9 cellular contexts compared by ENCODE assay signal in genomic region chr1:64505944-64506658, GRCh38. TPM values are rescaled to one million over a fixed set of nuclear protein-coding genes. Genes with fewer than 3 reads are reported as not detected.
A peak's percentile ranks its signal among the peaks of the same experiment; 100 is the strongest.
DNase-seq lines count a peak whose midpoint lies in the region; ATAC-seq, FAIRE-seq and TF ChIP-seq lines count a peak whose summit lies in the region.
"Had no signal": no experiment of that assay in that cellular context is flagged by ENCODE, and none has a peak within 500 bp of the region (broad histone marks: within the 10 kb centered on the region; RNA-seq: fewer than 3 reads in every experiment).

No MANE protein-coding gene starts in this region.

- H4K20me1 ChIP-seq in H1 (replicated peaks in 1 of 2; ENCODE audit: control insufficient read depth in 1 of 2, insufficient read depth in 2 of 2, low read length in 2 of 2), result peaks cover 30 to 37% of the 10 kb centered on the region in 2 experiments

- CTCF ChIA-PET in H1 (lab: Charles Lee; ENCODE audit: partially characterized antibody), result interaction anchor here (0.6 to 1.1 kb wide), 2 partner anchors 10 to 289 kb away, joined by 3 to 4 read pairs; no protein-coding TSS in a partner anchor

- TF ChIP-seq POLR2A in H1 (IDR thresholded peaks at IDR 0.05; ENCODE audit: control extremely low read depth in 1 of 2, low read depth in 2 of 2, low read length in 2 of 2), result no peak

- 27% methylated on average over 15 of the region's 15 CpGs; no CpG with 5 or more reads in 1 of the 2 experiments for WGBS in H1 (ENCODE audit: extremely low coverage in 1 of 2, insufficient coverage in 1 of 2, insufficient read length in 1 of 2, insufficient replicate concordance in 2 of 2, low coverage in 1 of 2, low lambda C conversion rate in 2 of 2, missing lambda C conversion rate in 1 of 2), 2 experiments

- no peak overlapping the region for H3K4ac ChIP-seq in H1 (replicated peaks; ENCODE audit: insufficient read length, low read depth, low read length)

- peaks cover 0 to 4% (median 2%) of the 10 kb centered on the region in 4 experiments; a peak in 2 of 8 replicates for H3K36me3 ChIP-seq in H1 (ENCODE audit: control insufficient read depth in 2 of 4, insufficient read depth in 4 of 4, low read length in 3 of 4)

- H3K36me3 Mint-ChIP-seq in T-helper 2 cell treated with Interferon-gamma antibody and Interleukin-4, amounts not matched to agents 5 μg/mL and 100 μg/mL, for 36 hours (ENCODE audit: low read depth), result no peaks in the 10 kb centered on the region
- no peaks in the 10 kb centered on the region for H3K36me3 Mint-ChIP-seq in nephron (ENCODE audit: low read depth)

- H3K9me3 Mint-ChIP-seq in T-helper 2 cell treated with Interferon-gamma antibody and Interleukin-4, amounts not matched to agents 5 μg/mL and 100 μg/mL, for 36 hours, result no peaks in the 10 kb centered on the region
- no peaks in the 10 kb centered on the region for H3K9me3 Mint-ChIP-seq in nephron

- peak overlapping the region; percentile 23 to 53 (median 43) for H3K4me3 ChIP-seq in H1 (ENCODE audit: extremely low read depth in 1 of 4, insufficient read depth in 2 of 4, low read depth in 3 of 4, low read length in 4 of 4)

- H3K56ac ChIP-seq in H1 (replicated peaks; ENCODE audit: insufficient read length, low read depth, low read length), result no peak overlapping the region

- peak overlapping the region in 1 of 4 experiments; percentile 32; a peak in 2 of 7 replicates for H3K9ac ChIP-seq in H1 (replicated peaks in 1 of 4; ENCODE audit: extremely low read depth in 1 of 4, low read depth in 3 of 4, low read length in 3 of 4)

- peak overlapping the region; percentile 64; the same call in 1 of the 2 replicates for H3K18ac ChIP-seq in H1 (ENCODE audit: extremely low read depth, low read length)

- no peak overlapping the region for H2BK5ac ChIP-seq in H1 (ENCODE audit: low read depth, low read length)

- POLR2A ChIA-PET in H1 (lab: Charles Lee; ENCODE audit: partially characterized antibody), result interaction anchor here (0.8 to 1.0 kb wide), 2 partner anchors 33 to 35 kb away, joined by 3 to 4 read pairs; no protein-coding TSS in a partner anchor

- no peak for ATAC-seq in HG03520 (IDR thresholded peaks at IDR 0.05; ENCODE audit: unreplicated experiment)
- no peak for ATAC-seq in GM19455 (IDR thresholded peaks at IDR 0.05; ENCODE audit: unreplicated experiment)

- peaks cover 17 to 33% (median 28%) of the 10 kb centered on the region in 4 experiments for H3K4me1 ChIP-seq in H1 (replicated peaks in 1 of 4; ENCODE audit: control insufficient read depth in 3 of 4, insufficient read depth in 4 of 4, low read length in 3 of 4)

- H4K91ac ChIP-seq in H1 (replicated peaks; ENCODE audit: insufficient read length, low read length), result peak overlapping the region; percentile 71

- H3K27ac ChIP-seq in H1 (ENCODE audit: low read depth, low read length), result no peak overlapping the region
- H3K27ac ChIP-seq: C4-2B had no signal

- no peak overlapping the region; the same call in 1 of the 2 replicates for H2BK15ac ChIP-seq in H1 (ENCODE audit: low read length)

- peaks cover 12% of the 10 kb centered on the region for H3K4me1 Mint-ChIP-seq in T-helper 2 cell treated with Interferon-gamma antibody and Interleukin-4, amounts not matched to agents 5 μg/mL and 100 μg/mL, for 36 hours (ENCODE audit: low read depth)
- H3K4me1 Mint-ChIP-seq in nephron, result peaks cover 83% of the 10 kb centered on the region

- no peak overlapping the region for H2BK12ac ChIP-seq in H1 (ENCODE audit: low read depth, low read length)

- H3K27me3 Mint-ChIP-seq in T-helper 2 cell treated with Interferon-gamma antibody and Interleukin-4, amounts not matched to agents 5 μg/mL and 100 μg/mL, for 36 hours (ENCODE audit: low read depth), result peaks cover 40% of the 10 kb centered on the region
- no peaks in the 10 kb centered on the region for H3K27me3 Mint-ChIP-seq in nephron (ENCODE audit: low read depth)

- H3K23ac ChIP-seq in H1 (ENCODE audit: insufficient read length), result no peak overlapping the region

- TF ChIP-seq RAD21 in H1 (IDR thresholded peaks at IDR 0.05 in 1 of 2, conservative IDR thresholded peaks at IDR 0.05 in 1 of 2; ENCODE audit: low read depth in 2 of 2, low read length in 2 of 2), result peak in 1 of 2 experiments; percentile 11; a peak in 1 of 4 replicates

- H3K27me3 ChIP-seq in H1 (replicated peaks in 1 of 4; ENCODE audit: control insufficient read depth in 3 of 4, extremely low read depth in 1 of 4, insufficient read depth in 3 of 4, low read length in 3 of 4), result peaks cover 0 to 18% (median 10%) of the 10 kb centered on the region in 4 experiments; a peak in 6 of 7 replicates

- peak overlapping the region; percentile 89 for H3K4me3 Mint-ChIP-seq in T-helper 2 cell treated with Interferon-gamma antibody and Interleukin-4, amounts not matched to agents 5 μg/mL and 100 μg/mL, for 36 hours
- H3K4me3 Mint-ChIP-seq in nephron, result peak overlapping the region; percentile 89 to 93 (median 90)

- TF ChIP-seq EP300 in H1 (IDR thresholded peaks at IDR 0.05; ENCODE audit: borderline replicate concordance in 1 of 2, low read depth in 2 of 2, low read length in 2 of 2), result no peak

- H3K23me2 ChIP-seq in H1 (ENCODE audit: low read depth, low read length), result peaks cover 3% of the 10 kb centered on the region; the same call in 1 of the 2 replicates

- no peak for TF ChIP-seq CTCF in H1 (IDR thresholded peaks at IDR 0.05; ENCODE audit: control extremely low read depth in 1 of 3, insufficient read depth in 1 of 3, low read depth in 1 of 3, low read length in 3 of 3)
- TF ChIP-seq CTCF in nephron (IDR thresholded peaks at IDR 0.05; ENCODE audit: unreplicated experiment in 3 of 3), result no peak

- no peak for FAIRE-seq in H1 (lab: Jason Lieb, UNC)

- no peak overlapping the region for H2BK20ac ChIP-seq in H1 (ENCODE audit: low read length)

- H3K27ac Mint-ChIP-seq in T-helper 2 cell treated with Interferon-gamma antibody and Interleukin-4, amounts not matched to agents 5 μg/mL and 100 μg/mL, for 36 hours, result peak overlapping the region; percentile 83
- H3K27ac Mint-ChIP-seq in nephron, result peak overlapping the region; percentile 90 to 94 (median 91)

- DNase-seq in activated T-cell treated with anti-CD3 and anti-CD28 coated beads for 48 hours (ENCODE audit: low read depth) (peak; percentile 2), activated T-cell treated with anti-CD3 and anti-CD28 coated beads for 4 hours (no peak), H1 (ENCODE audit: low read depth in 1 of 2, low spot score in 2 of 2) (no peak), kidney glomerular epithelial cell (lab: John Stamatoyannopoulos, UW) (no peak)
- DNase-seq in T-helper 2 cell treated with Interferon-gamma antibody and Interleukin-4, amounts not matched to agents 5 μg/mL and 100 μg/mL, for 36 hours (ENCODE audit: low spot score), result peak; percentile 5

- H3K4me2 ChIP-seq in H1 (ENCODE audit: insufficient read depth in 1 of 2, low read depth in 2 of 2, low read length in 2 of 2), result peak overlapping the region; percentile 57 to 76

- H2AFZ ChIP-seq in H1 (ENCODE audit: low read length), result no peak overlapping the region

- H3K79me1 ChIP-seq in H1 (ENCODE audit: low read depth, low read length), result peaks cover 11% of the 10 kb centered on the region

- H4K8ac ChIP-seq in H1 (ENCODE audit: extremely low read depth, insufficient read depth, low read length), result peak overlapping the region; percentile 38; the same call in 1 of the 2 replicates

- H3K79me2 ChIP-seq in H1 (ENCODE audit: control insufficient read depth in 1 of 2, insufficient read depth in 2 of 2, low read length in 2 of 2), result peaks cover 8 to 90% of the 10 kb centered on the region in 2 experiments

- no peaks in the 10 kb centered on the region for H3K9me3 ChIP-seq in H1 (ENCODE audit: insufficient read depth in 2 of 2, low read depth in 1 of 2, low read length in 1 of 2)

- H2BK120ac ChIP-seq in H1 (replicated peaks; ENCODE audit: low read depth, low read length), result no peak overlapping the region

- H4K5ac ChIP-seq in H1 (ENCODE audit: insufficient read length, low read depth, low read length), result no peak overlapping the region

- no peak overlapping the region for H3K14ac ChIP-seq in H1 (ENCODE audit: insufficient read length)

- no peak overlapping the region; the same call in 1 of the 2 replicates for H2AK5ac ChIP-seq in H1 (ENCODE audit: low read depth, low read length)

TF ChIP-seq in H1, 55 proteins besides CTCF, POLR2A, EP300 and RAD21:
- TF ChIP-seq EZH2 (IDR thresholded peaks at IDR 0.05; ENCODE audit: low read depth, low read length, severe bottlenecking) (no peak), ATF3 (IDR thresholded peaks at IDR 0.05; ENCODE audit: insufficient read depth, low read depth, low read length) (no peak), TAF7 (optimal IDR thresholded peaks at IDR 0.05; ENCODE audit: borderline replicate concordance, low read depth, low read length) (no peak), SP1 (IDR thresholded peaks at IDR 0.05; ENCODE audit: low read depth, low read length) (no peak), CBX8 (IDR thresholded peaks at IDR 0.05; ENCODE audit: borderline replicate concordance, low read depth, low read length) (no peak), HDAC2 (IDR thresholded peaks at IDR 0.05; ENCODE audit: borderline replicate concordance in 1 of 2, low read depth in 2 of 2, low read length in 2 of 2) (peak in 1 of 2 experiments; percentile 10; a peak in 1 of 4 replicates), PHF8 (conservative IDR thresholded peaks at IDR 0.05; ENCODE audit: low read depth, low read length) (no peak), BACH1 (IDR thresholded peaks at IDR 0.05; ENCODE audit: low read length) (peak; percentile 70)

RNA-seq across cellular contexts. Expression of gene CACHD1, which starts 36.2 kb away (rescaled TPM):
- 42.5 and 44.7 TPM in 2 replicates for total RNA-seq in H1 (2021; fragmentation: NEBNext Ultra II Directional; extraction: Animal tissue kit (Norgen Biotek cat#: 25700))
- 22.2 and 26.4 TPM in 2 replicates for polyA plus RNA-seq in H1 (2011; rRNA removed)
- polyA plus RNA-seq in H1 (2011; cell fraction: cytosol; rRNA removed), result 24.2 TPM
- polyA plus RNA-seq in H1 (2011; cell fraction: nucleus; rRNA removed), result 42.0 TPM
- polyA plus RNA-seq in H1 (2012, experiment 1 of 2), result 28.5 to 35.1 TPM (median 34.0 TPM) in 4 replicates
- polyA plus RNA-seq in H1 (2012, experiment 2 of 2), result 2.8 TPM
- 33.0 TPM for polyA plus RNA-seq in H1 (2013, experiment 1 of 2)
- 31.4 TPM for polyA plus RNA-seq in H1 (2013, experiment 2 of 2)
- 71.1 and 85.3 TPM in 2 replicates for polyA minus RNA-seq in H1 (2011; rRNA and poly(A)+ RNA removed)
- 39.4 TPM for polyA minus RNA-seq in H1 (2011; cell fraction: cytosol; rRNA and poly(A)+ RNA removed)
- 70.3 TPM for polyA minus RNA-seq in H1 (2011; cell fraction: nucleus; rRNA and poly(A)+ RNA removed)

Comparison
In these comparisons a context has a peak if more than half of its experiments do, and no peak if none do; other contexts are left out.
1. DNase-seq: peak in activated T-cell treated with anti-CD3 and anti-CD28 coated beads for 48 hours (single experiment) and T-helper 2 cell treated with Interferon-gamma antibody and Interleukin-4, amounts not matched to agents 5 μg/mL and 100 μg/mL, for 36 hours (single experiment); none in activated T-cell treated with anti-CD3 and anti-CD28 coated beads for 4 hours (single experiment), H1 (0 of 2) and kidney glomerular epithelial cell (single experiment).